16 cellular contexts compared by ENCODE assay signal in the genomic region with DNA sequence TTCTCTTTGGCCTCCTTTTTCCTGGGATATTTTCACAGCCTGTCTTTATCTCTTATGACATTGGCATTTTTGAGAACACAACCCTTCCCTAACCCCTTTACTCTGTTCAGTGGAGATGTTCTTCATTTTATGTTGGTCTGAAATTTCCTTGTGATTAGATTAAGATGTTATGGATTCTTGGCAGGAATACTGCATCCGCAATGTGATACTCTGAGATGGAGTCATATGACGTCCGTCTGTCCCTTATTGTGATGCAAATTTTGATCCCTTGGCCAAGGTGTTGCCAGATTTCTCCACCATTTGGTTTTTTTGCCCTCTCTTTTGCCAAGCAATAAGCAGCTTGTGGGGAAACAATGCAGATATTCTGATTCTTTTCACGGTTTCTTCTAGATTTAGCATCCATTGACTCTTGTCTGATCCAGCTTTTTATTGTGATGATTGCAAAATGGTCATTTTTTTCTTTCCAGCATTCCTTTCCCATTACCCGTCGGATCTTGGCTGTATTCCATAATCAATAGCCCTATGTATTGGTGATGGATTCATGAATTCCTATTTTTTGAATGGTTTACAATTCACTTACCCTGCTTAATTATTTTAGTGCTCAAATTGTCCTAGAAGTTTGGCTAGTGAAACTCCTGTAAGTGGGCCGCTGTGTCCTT.
A peak's percentile ranks its signal among the peaks of the same experiment; 100 is the strongest.
DNase-seq lines count a peak whose midpoint lies in the region; ATAC-seq and TF ChIP-seq lines count a peak whose summit lies in the region.
"Had no signal": no experiment of that assay in that cellular context is flagged by ENCODE, and none has a peak within 500 bp of the region (broad histone marks: within the 10 kb centered on the region; RNA-seq: fewer than 3 reads in every experiment).

No MANE protein-coding gene starts in this region.

- H3K36me3 Mint-ChIP-seq in activated T-cell treated with anti-CD3 and anti-CD28 coated beads, Interleukin-2, amount 50 U/mL, for 72 hours (ENCODE audit: insufficient read depth in 2 of 2): peaks cover 1 to 40% of the 10 kb centered on the region in 2 donors
- H3K36me3 Mint-ChIP-seq in progenitor cell of endocrine pancreas (ENCODE audit: insufficient read depth): peaks cover 10% of the 10 kb centered on the region

- no peaks in the 10 kb centered on the region for H3K27me3 Mint-ChIP-seq in activated T-cell treated with anti-CD3 and anti-CD28 coated beads, Interleukin-2, amount 50 U/mL, for 72 hours (ENCODE audit: low read depth)
- H3K27me3 Mint-ChIP-seq in progenitor cell of endocrine pancreas: no peaks in the 10 kb centered on the region
- H3K27me3 Mint-ChIP-seq: brain had no signal

- H3K27ac Mint-ChIP-seq in activated T-cell treated with anti-CD3 and anti-CD28 coated beads, Interleukin-2, amount 50 U/mL, for 72 hours: peak overlapping the region; percentile 96
- H3K27ac Mint-ChIP-seq in progenitor cell of endocrine pancreas: peak overlapping the region; percentile 40

- TF ChIP-seq CTCF in fibroblast of mammary gland (conservative IDR thresholded peaks at IDR 0.05; ENCODE audit: control insufficient read depth, insufficient read depth, low read depth, low read length) (no peak), progenitor cell of endocrine pancreas (IDR thresholded peaks at IDR 0.05; ENCODE audit: unreplicated experiment) (no peak)

- no peaks in the 10 kb centered on the region for H3K9me3 Mint-ChIP-seq in activated T-cell treated with anti-CD3 and anti-CD28 coated beads, Interleukin-2, amount 50 U/mL, for 72 hours
- no peaks in the 10 kb centered on the region for H3K9me3 Mint-ChIP-seq in progenitor cell of endocrine pancreas (ENCODE audit: low read depth)
- H3K9me3 Mint-ChIP-seq: activated T-cell treated with anti-CD3 and anti-CD28 coated beads, Interleukin-2, amount 50 U/mL, for 4 hours; brain had no signal

- no peak for ATAC-seq in activated T-cell treated with anti-CD3 and anti-CD28 coated beads, Interleukin-2, amount 50 U/mL, for 72 hours (replicated peaks in 1 of 2)
- ATAC-seq in HG02884 (IDR thresholded peaks at IDR 0.05; ENCODE audit: unreplicated experiment): no peak
- ATAC-seq: activated T-cell treated with anti-CD3 and anti-CD28 coated beads, Interleukin-2, amount 50 U/mL, for 4 hours had no signal

- H3K4me3 Mint-ChIP-seq in activated T-cell treated with anti-CD3 and anti-CD28 coated beads, Interleukin-2, amount 50 U/mL, for 72 hours: no peak overlapping the region
- H3K4me3 Mint-ChIP-seq in progenitor cell of endocrine pancreas (ENCODE audit: low read depth): no peak overlapping the region
- H3K4me3 Mint-ChIP-seq: activated T-cell treated with anti-CD3 and anti-CD28 coated beads, Interleukin-2, amount 50 U/mL, for 4 hours; brain had no signal

- no peak overlapping the region for H3K4me3 ChIP-seq in fibroblast of mammary gland (ENCODE audit: control insufficient read depth, low read depth, low read length)
- H3K4me3 ChIP-seq: SJCRH30 had no signal

- no peak for DNase-seq in activated T-cell treated with anti-CD3 and anti-CD28 coated beads, Interleukin-2, amount 50 U/mL, for 72 hours
- DNase-seq in activated T-cell treated with anti-CD3 and anti-CD28 coated beads, Interleukin-2, amount 50 U/mL, for 48 hours: no peak
- peak; percentile 78 for DNase-seq in NCI-H2171 treated with DMSO at 0.1 percent for 48 hours (lab: John Stamatoyannopoulos, UW)
- peak; percentile 84 for DNase-seq in fibroblast of mammary gland (ENCODE audit: low read depth)
- no peak for DNase-seq in progenitor cell of endocrine pancreas (ENCODE audit: low spot score, unreplicated experiment)
- no peak for DNase-seq in NCI-H1694 treated with DMSO at 0.1 percent for 48 hours (lab: John Stamatoyannopoulos, UW)
- DNase-seq in cerebellar cortex (ENCODE audit: low spot score): no peak
- DNase-seq: activated T-cell treated with anti-CD3 and anti-CD28 coated beads, Interleukin-2, amount 50 U/mL, for 4 hours; DND-41; GOT3; midbrain; NCI-H1417; SJCRH30; WERI-Rb-1 had no signal

- H3K4me1 Mint-ChIP-seq in activated T-cell treated with anti-CD3 and anti-CD28 coated beads, Interleukin-2, amount 50 U/mL, for 72 hours (ENCODE audit: low read depth): peaks cover 30% of the 10 kb centered on the region
- H3K4me1 Mint-ChIP-seq in progenitor cell of endocrine pancreas (ENCODE audit: low read depth): no peaks in the 10 kb centered on the region

Comparison
In these comparisons a context has a peak if more than half of its experiments do, and no peak if none do; other contexts are left out.
1. DNase-seq: peak in NCI-H2171 treated with DMSO at 0.1 percent for 48 hours (single experiment) and fibroblast of mammary gland (single experiment); none in activated T-cell treated with anti-CD3 and anti-CD28 coated beads, Interleukin-2, amount 50 U/mL, for 72 hours (0 of 2), activated T-cell treated with anti-CD3 and anti-CD28 coated beads, Interleukin-2, amount 50 U/mL, for 48 hours (0 of 2), progenitor cell of endocrine pancreas (single experiment), NCI-H1694 treated with DMSO at 0.1 percent for 48 hours (single experiment) and cerebellar cortex (single experiment).